ENCODE assay signal across 15 cellular contexts in genomic region chr16:24844101-24845030, GRCh38. TPM values are rescaled to one million over a fixed set of nuclear protein-coding genes. Genes with fewer than 3 reads are reported as not detected.
A peak's percentile ranks its signal among the peaks of the same experiment; 100 is the strongest.
DNase-seq lines count a peak whose midpoint lies in the region; TF ChIP-seq lines count a peak whose summit lies in the region.
"Had no signal": no experiment of that assay in that cellular context is flagged by ENCODE, and none has a peak within 500 bp of the region (broad histone marks: within the 10 kb centered on the region; RNA-seq: fewer than 3 reads in every experiment).

No MANE protein-coding gene starts in this region.

- CTCF ChIA-PET in activated CD4-positive, alpha-beta memory T cell treated with anti-CD3 and anti-CD28 coated beads for 36 hours (lab: Charles Lee), result no interaction called here
- CTCF ChIA-PET in activated CD4-positive, alpha-beta memory T cell treated with anti-CD3 and anti-CD28 coated beads, Interleukin-2, amount 10 ng/mL, durations not matched to agents 7 days and 5 days (lab: Charles Lee), result interaction anchor here (0.7 kb wide), 1 partner anchor 64 kb away, joined by 4 read pairs; no protein-coding TSS in a partner anchor

- 67 to 76% (median 73%) methylated on average over 12 to 17 of the region's 17 CpGs for WGBS in stomach, 5 donors

- no peak overlapping the region for H3K27ac Mint-ChIP-seq in activated CD4-positive, alpha-beta memory T cell treated with anti-CD3 and anti-CD28 coated beads for 36 hours
- H3K27ac Mint-ChIP-seq in activated CD4-positive, alpha-beta memory T cell treated with anti-CD3 and anti-CD28 coated beads, Interleukin-2, amount 10 ng/mL, durations not matched to agents 7 days and 5 days, result no peak overlapping the region

- no peak for TF ChIP-seq EP300 in stomach (IDR thresholded peaks at IDR 0.05)

- peak; percentile 42 for DNase-seq in activated CD4-positive, alpha-beta memory T cell treated with anti-CD3 and anti-CD28 coated beads for 36 hours
- DNase-seq in activated CD4-positive, alpha-beta memory T cell treated with anti-CD3 and anti-CD28 coated beads, Interleukin-2, amount 10 ng/mL, durations not matched to agents 7 days and 5 days, result no peak
- peak; percentile 18 for DNase-seq in MG63
- DNase-seq in dermis blood vessel endothelial cell, result peak; percentile 31
- peak; percentile 48 for DNase-seq in stomach
- DNase-seq in GM13977 (ENCODE audit: low spot score), result no peak
- DNase-seq in middle frontal gyrus (ENCODE audit: extremely low spot score, low spot score), result no peak
- DNase-seq in cerebellar nuclear complex (lab: John Stamatoyannopoulos, UW), result no peak
- DNase-seq: activated gamma-delta T cell treated with Interleukin-2 at 50 U/mL for 16 hours; central memory CD4-positive, alpha-beta T cell; NCI-H446 treated with DMSO at 0.1 percent for 48 hours; nucleus accumbens; stimulated activated CD4-positive, alpha-beta T cell treated with anti-CD3 and anti-CD28 coated beads, Interleukin-12 subunit alpha, Interleukin-12 subunit beta, amount 100 ng/mL, for 4 hours; uterus had no signal

- no peaks in the 10 kb centered on the region for H3K27me3 ChIP-seq in MG63
- H3K27me3 ChIP-seq in stomach, result no peaks in the 10 kb centered on the region
- H3K27me3 ChIP-seq: uterus had no signal

- no peaks in the 10 kb centered on the region for H3K27me3 Mint-ChIP-seq in activated CD4-positive, alpha-beta memory T cell treated with anti-CD3 and anti-CD28 coated beads for 36 hours
- no peaks in the 10 kb centered on the region for H3K27me3 Mint-ChIP-seq in activated CD4-positive, alpha-beta memory T cell treated with anti-CD3 and anti-CD28 coated beads, Interleukin-2, amount 10 ng/mL, durations not matched to agents 7 days and 5 days

- TF ChIP-seq CTCF in stomach (IDR thresholded peaks at IDR 0.05) (no peak), GM13977 (IDR thresholded peaks at IDR 0.05; ENCODE audit: extremely low read depth, insufficient read depth, missing control alignments) (no peak)

- no peak overlapping the region for H3K27ac ChIP-seq in stomach
- H3K27ac ChIP-seq: uterus had no signal

- H3K4me3 ChIP-seq in MG63 (no peak overlapping the region), stomach (no peak overlapping the region)
- H3K4me3 ChIP-seq: uterus had no signal

- TF ChIP-seq POLR2A in stomach (IDR thresholded peaks at IDR 0.05), result no peak

- H3K36me3 ChIP-seq in MG63 (no peaks in the 10 kb centered on the region), stomach (no peaks in the 10 kb centered on the region)
- H3K36me3 ChIP-seq: uterus had no signal

- H3K9me3 Mint-ChIP-seq in activated CD4-positive, alpha-beta memory T cell treated with anti-CD3 and anti-CD28 coated beads for 36 hours, result no peaks in the 10 kb centered on the region
- no peaks in the 10 kb centered on the region for H3K9me3 Mint-ChIP-seq in activated CD4-positive, alpha-beta memory T cell treated with anti-CD3 and anti-CD28 coated beads, Interleukin-2, amount 10 ng/mL, durations not matched to agents 7 days and 5 days

- no peaks in the 10 kb centered on the region for H3K9me3 ChIP-seq in MG63
- no peaks in the 10 kb centered on the region for H3K9me3 ChIP-seq in stomach
- H3K9me3 ChIP-seq: uterus had no signal

- H3K36me3 Mint-ChIP-seq in activated CD4-positive, alpha-beta memory T cell treated with anti-CD3 and anti-CD28 coated beads for 36 hours, result no peaks in the 10 kb centered on the region
- H3K36me3 Mint-ChIP-seq in activated CD4-positive, alpha-beta memory T cell treated with anti-CD3 and anti-CD28 coated beads, Interleukin-2, amount 10 ng/mL, durations not matched to agents 7 days and 5 days (ENCODE audit: low read depth), result no peaks in the 10 kb centered on the region

- in situ Hi-C loops in GM13977 (cut with MboI; ENCODE audit: low pct_unique_long_range_greater_than_20kb, low sequenced_read_pairs, unreplicated experiment), result no loop called here

- POLR2A ChIA-PET in activated CD4-positive, alpha-beta memory T cell treated with anti-CD3 and anti-CD28 coated beads for 36 hours (lab: Charles Lee), result no interaction called here
- POLR2A ChIA-PET in activated CD4-positive, alpha-beta memory T cell treated with anti-CD3 and anti-CD28 coated beads, Interleukin-2, amount 10 ng/mL, durations not matched to agents 7 days and 5 days (lab: Charles Lee), result no interaction called here

- intact Hi-C loops in activated CD4-positive, alpha-beta memory T cell treated with anti-CD3 and anti-CD28 coated beads for 36 hours (cut with micrococcal nuclease), result no loop called here
- intact Hi-C loops in stomach (cut with DNase I; ENCODE audit: low total_unique reads), result no loop called here

- H3K4me1 ChIP-seq in stomach, result peaks cover 1 to 4% (median 3%) of the 10 kb centered on the region in 4 donors
- H3K4me1 ChIP-seq: uterus had no signal

- H3K4me1 Mint-ChIP-seq in activated CD4-positive, alpha-beta memory T cell treated with anti-CD3 and anti-CD28 coated beads for 36 hours (ENCODE audit: low read depth), result no peaks in the 10 kb centered on the region
- peaks cover 5% of the 10 kb centered on the region for H3K4me1 Mint-ChIP-seq in activated CD4-positive, alpha-beta memory T cell treated with anti-CD3 and anti-CD28 coated beads, Interleukin-2, amount 10 ng/mL, durations not matched to agents 7 days and 5 days

- no peak overlapping the region for H3K4me3 Mint-ChIP-seq in activated CD4-positive, alpha-beta memory T cell treated with anti-CD3 and anti-CD28 coated beads for 36 hours
- H3K4me3 Mint-ChIP-seq in activated CD4-positive, alpha-beta memory T cell treated with anti-CD3 and anti-CD28 coated beads, Interleukin-2, amount 10 ng/mL, durations not matched to agents 7 days and 5 days, result no peak overlapping the region

RNA-seq across cellular contexts. Expression of gene SLC5A11, which starts 1.4 kb away (rescaled TPM):
- total RNA-seq in activated CD4-positive, alpha-beta memory T cell treated with anti-CD3 and anti-CD28 coated beads for 36 hours, result under 1 TPM in 1 of 2 experiments, not detected in 1; 0.12 TPM
- not detected for total RNA-seq in activated CD4-positive, alpha-beta memory T cell treated with anti-CD3 and anti-CD28 coated beads, Interleukin-2, amount 10 ng/mL, durations not matched to agents 7 days and 5 days
- not detected in 2 replicates for total RNA-seq in MG63 (2014; rRNA removed; shearing (Covaris generic); ENCODE audit: low replicate concordance)
- total RNA-seq in dermis blood vessel endothelial cell (0.05 and 0.17 TPM in 2 replicates), stomach (not detected)
- polyA plus RNA-seq in stomach, result not detected
- total RNA-seq: lung microvascular endothelial cell, uterus had no signal

Comparison
In these comparisons a context has a peak if more than half of its experiments do, and no peak if none do; other contexts are left out.
1. DNase-seq: peak in activated CD4-positive, alpha-beta memory T cell treated with anti-CD3 and anti-CD28 coated beads for 36 hours (single experiment), MG63 (single experiment), dermis blood vessel endothelial cell (single experiment) and stomach (single experiment); none in activated CD4-positive, alpha-beta memory T cell treated with anti-CD3 and anti-CD28 coated beads, Interleukin-2, amount 10 ng/mL, durations not matched to agents 7 days and 5 days (single experiment), GM13977 (single experiment), middle frontal gyrus (single experiment) and cerebellar nuclear complex (0 of 2).